In genomic region chr2:30957591-30957990, GRCh38 we compare ENCODE assay signal across 6 cellular contexts.
"Had no signal": no experiment of that assay in that cellular context is flagged by ENCODE, and none has a peak within 500 bp of the region (broad histone marks: within the 10 kb centered on the region; RNA-seq: fewer than 3 reads in every experiment).

No MANE protein-coding gene starts in this region.

- DNase-seq: H9, HCEC 1CT, IMR-90, KBM-7 had no signal

- H3K9me3 Mint-ChIP-seq: GM23338 had no signal

- H3K4me3 Mint-ChIP-seq: GM23338, H9 had no signal

- H3K27ac Mint-ChIP-seq: GM23338, H9 had no signal

- H3K4me3 ChIP-seq: GM23338 had no signal

- ATAC-seq: GM23338, HepG2 had no signal
